ENCODE assay signal across 12 cellular contexts in genomic region chr22:20533879-20534265, GRCh38. TPM values are rescaled to one million over a fixed set of nuclear protein-coding genes. Genes with fewer than 3 reads are reported as not detected.
DNase-seq lines count a peak whose midpoint lies in the region; TF ChIP-seq lines count a peak whose summit lies in the region.
"Had no signal": no experiment of that assay in that cellular context is flagged by ENCODE, and none has a peak within 500 bp of the region (broad histone marks: within the 10 kb centered on the region; RNA-seq: fewer than 3 reads in every experiment).

No MANE protein-coding gene starts in this region.

- no peak overlapping the region for H3K56ac ChIP-seq in H9 (ENCODE audit: insufficient read length, low read depth, low read length)

- H3K4me3 ChIP-seq in neuronal stem cell (ENCODE audit: low read length in 2 of 2) (peak overlapping the region in 1 of 2 donors; percentile 22), WERI-Rb-1 (ENCODE audit: low read depth, low read length) (no peak overlapping the region)

- H3K4ac ChIP-seq in H9 (ENCODE audit: low read depth, low read length) (no peak overlapping the region), neuronal stem cell (ENCODE audit: low read length) (no peak overlapping the region)

- DNase-seq in Ammon's horn (ENCODE audit: low spot score) (peak; percentile 68), H9 (no peak), neuronal stem cell (ENCODE audit: low spot score) (no peak), GM10248 (ENCODE audit: extremely low spot score) (no peak), amniotic stem cell (lab: John Stamatoyannopoulos, UW) (no peak), WERI-Rb-1 (no peak)
- no peak for DNase-seq in stimulated activated CD4-positive, alpha-beta T cell treated with anti-CD3 and anti-CD28 coated beads, Interleukin-2, amount 100 ng/mL, for 24 hours
- DNase-seq: DMS53, endodermal cell, T1000 had no signal

- H3K9ac ChIP-seq in H9 (ENCODE audit: extremely low read depth, insufficient read length, low read length) (no peak overlapping the region), neuronal stem cell (ENCODE audit: low read depth, low read length, poor library complexity) (no peak overlapping the region)
- H3K9ac ChIP-seq: parathyroid adenoma had no signal

- CTCF ChIA-PET in GM10248 (lab: Yijun Ruan, JAX), result interaction anchor here (1.4 kb wide), 1 partner anchor 30 kb away, joined by 5 read pairs; no protein-coding TSS in a partner anchor

- no peak overlapping the region for H3T11ph ChIP-seq in H9 (ENCODE audit: low read length)

- H2BK120ac ChIP-seq in H9 (ENCODE audit: low read depth, low read length, poor library complexity, severe bottlenecking), result no peak overlapping the region
- no peak overlapping the region for H2BK120ac ChIP-seq in neuronal stem cell (ENCODE audit: low read depth, low read length)

- no peaks in the 10 kb centered on the region for H3K23me2 ChIP-seq in H9 (ENCODE audit: insufficient read length, low read depth, low read length, poor library complexity, severe bottlenecking)

- no peak overlapping the region for H2BK15ac ChIP-seq in H9 (ENCODE audit: low read depth, low read length)
- H2BK15ac ChIP-seq in neuronal stem cell (ENCODE audit: low read length), result no peak overlapping the region

- no peaks in the 10 kb centered on the region; the same call in 1 of the 2 replicates for H3K79me2 ChIP-seq in H9 (ENCODE audit: insufficient read depth, low read length)

- H3K36me3 Mint-ChIP-seq in H9 (ENCODE audit: insufficient read depth in 1 of 3, low read depth in 3 of 3), result peaks cover 8 to 25% (median 21%) of the 10 kb centered on the region in 3 experiments; a peak in 6 of 7 replicates

- peaks cover 5 to 56% of the 10 kb centered on the region in 2 donors for H3K36me3 ChIP-seq in neuronal stem cell (replicated peaks in 1 of 2; ENCODE audit: control insufficient read depth in 2 of 2, insufficient read depth in 2 of 2, low read length in 2 of 2)
- peaks cover 33% of the 10 kb centered on the region for H3K36me3 ChIP-seq in WERI-Rb-1

- H2AK5ac ChIP-seq in H9 (ENCODE audit: insufficient read length, low read length), result no peak overlapping the region
- no peak overlapping the region for H2AK5ac ChIP-seq in neuronal stem cell (ENCODE audit: low read depth, low read length)

- no peaks in the 10 kb centered on the region for H4K20me1 ChIP-seq in H9 (ENCODE audit: control insufficient read depth, insufficient read depth, insufficient read length)

- H3K14ac ChIP-seq in H9 (ENCODE audit: insufficient read depth, low read length), result no peak overlapping the region
- no peak overlapping the region for H3K14ac ChIP-seq in neuronal stem cell (ENCODE audit: low read length)

- H3K79me1 ChIP-seq in H9 (ENCODE audit: insufficient read depth, low read depth, low read length, poor library complexity, severe bottlenecking) (peaks cover 10% of the 10 kb centered on the region), neuronal stem cell (ENCODE audit: low read depth, low read length) (peaks cover 22% of the 10 kb centered on the region)

- peak overlapping the region in 2 of 3 experiments; percentile 62 to 90; a peak in 5 of 7 replicates for H3K27ac Mint-ChIP-seq in H9

- no peak overlapping the region for H4K5ac ChIP-seq in H9 (ENCODE audit: insufficient read length, low read depth, low read length)

- no peaks in the 10 kb centered on the region for H3K9me3 ChIP-seq in H9 (ENCODE audit: control insufficient read depth, low read depth, low read length)
- H3K9me3 ChIP-seq in neuronal stem cell (replicated peaks in 1 of 2; ENCODE audit: control insufficient read depth in 2 of 2, insufficient read depth in 1 of 2, low read depth in 1 of 2, low read length in 2 of 2), result no peaks in the 10 kb centered on the region
- no peaks in the 10 kb centered on the region for H3K9me3 ChIP-seq in WERI-Rb-1 (ENCODE audit: severe bottlenecking)

- no peak overlapping the region for H2AFZ ChIP-seq in H9 (ENCODE audit: low read length)
- no peak overlapping the region for H2AFZ ChIP-seq in neuronal stem cell (ENCODE audit: low read length)
- H2AFZ ChIP-seq: parathyroid adenoma had no signal

- POLR2A ChIA-PET in GM10248 (lab: Yijun Ruan, JAX), result no interaction called here

- H2BK12ac ChIP-seq in H9 (ENCODE audit: insufficient read length, low read depth, low read length) (no peak overlapping the region), neuronal stem cell (ENCODE audit: low read length) (no peak overlapping the region)

- H3K18ac ChIP-seq in H9 (ENCODE audit: insufficient read length, low read depth, low read length), result no peak overlapping the region
- H3K18ac ChIP-seq in neuronal stem cell (ENCODE audit: low read length), result no peak overlapping the region

- H3K27ac ChIP-seq in H9 (ENCODE audit: insufficient read length, low read depth, low read length), result no peak overlapping the region
- H3K27ac ChIP-seq in cingulate gyrus (ENCODE audit: low read depth, low read length), result peak overlapping the region; percentile 81
- no peak overlapping the region for H3K27ac ChIP-seq in neuronal stem cell (replicated peaks; ENCODE audit: low read length)
- H3K27ac ChIP-seq in WERI-Rb-1, result no peak overlapping the region
- H3K27ac ChIP-seq: parathyroid adenoma had no signal

- no peak overlapping the region for H2BK20ac ChIP-seq in H9 (ENCODE audit: low read depth, low read length, poor library complexity, severe bottlenecking)

- no peak overlapping the region for H3K4me3 Mint-ChIP-seq in H9
- H3K4me3 Mint-ChIP-seq: endodermal cell had no signal

- H3K27me3 ChIP-seq in H9 (ENCODE audit: insufficient read depth, low read length) (no peaks in the 10 kb centered on the region), neuronal stem cell (ENCODE audit: control insufficient read depth in 3 of 3, insufficient read depth in 3 of 3, low read depth in 1 of 3, low read length in 3 of 3) (no peaks in the 10 kb centered on the region), WERI-Rb-1 (ENCODE audit: insufficient read depth, low read depth, severe bottlenecking) (no peaks in the 10 kb centered on the region)

- H3K27me3 Mint-ChIP-seq in H9 (ENCODE audit: low read depth), result no peaks in the 10 kb centered on the region

- H4K8ac ChIP-seq in H9 (replicated peaks; ENCODE audit: insufficient read length, low read depth, low read length), result no peak overlapping the region
- no peak overlapping the region for H4K8ac ChIP-seq in neuronal stem cell (ENCODE audit: low read depth, low read length)

- no peak overlapping the region for H3K4me2 ChIP-seq in H9 (ENCODE audit: insufficient read depth, insufficient read length, low read length)
- no peak overlapping the region for H3K4me2 ChIP-seq in neuronal stem cell (ENCODE audit: insufficient read depth, low read length, poor library complexity, severe bottlenecking)

- no peaks in the 10 kb centered on the region; the same call in 1 of the 2 replicates for H3K4me1 ChIP-seq in H9 (ENCODE audit: insufficient read depth, low read length)
- peaks cover 21 to 34% of the 10 kb centered on the region in 2 donors for H3K4me1 ChIP-seq in neuronal stem cell (ENCODE audit: control insufficient read depth in 2 of 2, insufficient read depth in 1 of 2, low read depth in 1 of 2, low read length in 2 of 2)

- H3K4me1 Mint-ChIP-seq in H9, result peaks cover 24 to 28% of the 10 kb centered on the region in 2 experiments

- no peak overlapping the region for H3K23ac ChIP-seq in H9 (ENCODE audit: insufficient read length, low read depth, low read length)
- H3K23ac ChIP-seq in neuronal stem cell (ENCODE audit: low read depth, low read length, poor library complexity), result peak overlapping the region; percentile 70

- WGBS in H9 (ENCODE audit: extremely low coverage, insufficient read length, low lambda C conversion rate), result no CpG with 5 or more reads among the region's 3 CpGs
- WGBS in neuronal stem cell (ENCODE audit: extremely low coverage in 2 of 2, insufficient read length in 2 of 2, insufficient replicate concordance in 1 of 2), 2 donors, result no CpG with 5 or more reads among the region's 3 CpGs

- no peak overlapping the region for H2BK5ac ChIP-seq in H9 (ENCODE audit: insufficient read length, low read length)
- no peak overlapping the region for H2BK5ac ChIP-seq in neuronal stem cell (ENCODE audit: low read length)

- H4K91ac ChIP-seq in H9 (ENCODE audit: insufficient read length, low read depth, low read length), result no peak overlapping the region
- H4K91ac ChIP-seq in neuronal stem cell (ENCODE audit: low read depth, low read length, poor library complexity), result no peak overlapping the region

- H3K9me3 Mint-ChIP-seq in H9, result no peaks in the 10 kb centered on the region
- H3K9me3 Mint-ChIP-seq: endodermal cell had no signal

- TF ChIP-seq CTCF in H9 (conservative IDR thresholded peaks at IDR 0.05) (no peak), GM10248 (IDR thresholded peaks at IDR 0.05; ENCODE audit: control extremely low read depth, extremely low read depth, low read depth, missing control alignments) (no peak), WERI-Rb-1 (IDR thresholded peaks at IDR 0.05; ENCODE audit: low read depth, low read length) (no peak)

RNA-seq across cellular contexts. Expression of gene MED15, which starts 26.5 kb away (rescaled TPM):
- total RNA-seq in H9 (2021), result 46.0 and 47.4 TPM in 2 replicates
- 35.8 TPM for polyA plus RNA-seq in neuronal stem cell (2013, experiment 1 of 2)
- polyA plus RNA-seq in neuronal stem cell (2013, experiment 2 of 2), result 36.1 TPM

RNA-seq across cellular contexts. Expression of gene KLHL22, which starts 38.3 kb away (rescaled TPM):
- 11.9 and 12.7 TPM in 2 replicates for total RNA-seq in H9 (2021)
- 14.3 TPM for polyA plus RNA-seq in neuronal stem cell (2013, experiment 1 of 2)
- 13.8 TPM for polyA plus RNA-seq in neuronal stem cell (2013, experiment 2 of 2)
